ENCODE assay signal across 23 cellular contexts in genomic region chr5:94159144-94159543, GRCh38.
DNase-seq lines count a peak whose midpoint lies in the region; ATAC-seq and TF ChIP-seq lines count a peak whose summit lies in the region.
"Had no signal": no experiment of that assay in that cellular context is flagged by ENCODE, and none has a peak within 500 bp of the region (broad histone marks: within the 10 kb centered on the region; RNA-seq: fewer than 3 reads in every experiment).

No MANE protein-coding gene starts in this region.

- CTCF ChIA-PET in PC-3 (lab: Charles Lee), result no interaction called here

- H3K9me3 ChIP-seq in PC-3 (ENCODE audit: low read length), result no peaks in the 10 kb centered on the region
- H3K9me3 ChIP-seq: psoas muscle had no signal

- no peaks in the 10 kb centered on the region for H3K9me2 ChIP-seq in PC-3 (replicated peaks; ENCODE audit: low read length)

- H3K4me3 ChIP-seq in PC-3 (ENCODE audit: low read length), result no peak overlapping the region
- H3K4me3 ChIP-seq: breast epithelium, dorsolateral prefrontal cortex, PC-9, psoas muscle had no signal

- H3K4me1 ChIP-seq in PC-3 (ENCODE audit: insufficient read depth, low read length) (no peaks in the 10 kb centered on the region), foreskin keratinocyte (no peaks in the 10 kb centered on the region)
- H3K4me1 ChIP-seq: breast epithelium, psoas muscle had no signal

- H3K4me2 ChIP-seq in PC-3 (ENCODE audit: low read length), result no peak overlapping the region
- H3K4me2 ChIP-seq: PC-9 had no signal

- no peaks in the 10 kb centered on the region for H3K79me2 ChIP-seq in PC-3 (ENCODE audit: low read length)

- ATAC-seq in PC-3 (no peak), foreskin keratinocyte (peak; percentile 43), GM21723 (IDR thresholded peaks at IDR 0.05; ENCODE audit: unreplicated experiment) (no peak)
- ATAC-seq: activated CD8-positive, alpha-beta memory T cell treated with anti-CD3 and anti-CD28 coated beads, Interleukin-2, amount 10 ng/mL, durations not matched to agents 7 days and 5 days; activated naive CD8-positive, alpha-beta T cell treated with anti-CD3 and anti-CD28 coated beads, Interleukin-2, amount 50 U/mL, for 24 hours; natural killer cell treated with Interleukin-12 subunit alpha and Interleukin-12 subunit beta and Interleukin-15 and Interleukin-18, amount 100 ng/mL, for 72 hours; psoas muscle had no signal

- no peaks in the 10 kb centered on the region for H3F3A ChIP-seq in PC-3 (ENCODE audit: low read length, unreplicated experiment)

- DNase-seq in PC-3 (no peak), foreskin keratinocyte (peak in 1 of 2 donors; percentile 5), iPS-NIHi11 (ENCODE audit: low spot score) (no peak), kidney glomerular epithelial cell (lab: John Stamatoyannopoulos, UW) (no peak), cerebellum (ENCODE audit: low spot score) (no peak)
- DNase-seq: activated CD4-positive, alpha-beta T cell treated with anti-CD3 and anti-CD28 coated beads for 4 hours; activated CD8-positive, alpha-beta memory T cell treated with anti-CD3 and anti-CD28 coated beads, Interleukin-2, amount 10 ng/mL, durations not matched to agents 7 days and 5 days; activated naive CD8-positive, alpha-beta T cell treated with anti-CD3 and anti-CD28 coated beads, Interleukin-2, amount 50 U/mL, for 24 hours; Calu3; dorsolateral prefrontal cortex; NCI-H1417; NCI-H526; PC-9; psoas muscle; small intestine; stimulated activated CD4-positive, alpha-beta T cell treated with anti-CD3 and anti-CD28 coated beads, Interleukin-4, amount 100 ng/mL, for 24 hours had no signal

- H3K9ac ChIP-seq in PC-3 (ENCODE audit: low read length), result no peak overlapping the region

- H4K20me1 ChIP-seq in PC-3 (ENCODE audit: low read length), result no peaks in the 10 kb centered on the region

- POLR2A ChIA-PET in PC-3 (lab: Charles Lee; ENCODE audit: unreplicated experiment), result no interaction called here

- no peaks in the 10 kb centered on the region for H3K36me3 ChIP-seq in PC-3 (ENCODE audit: low read depth, low read length)
- H3K36me3 ChIP-seq: breast epithelium had no signal

- no TSS peak for BruUV-seq in PC-3 (replicated peaks; lab: Mats Ljungman, UMichigan)

- H3K27me3 ChIP-seq in PC-3 (ENCODE audit: low read length), result no peaks in the 10 kb centered on the region
- H3K27me3 ChIP-seq in foreskin keratinocyte, result no peaks in the 10 kb centered on the region
- H3K27me3 ChIP-seq: breast epithelium, dorsolateral prefrontal cortex had no signal

- peak; percentile 8 for TF ChIP-seq CTCF in GM12873 (IDR thresholded peaks at IDR 0.05; ENCODE audit: insufficient read depth, low read depth, low read length, missing control alignments)
- peak; percentile 30; the same call in 1 of the 2 replicates for TF ChIP-seq CTCF in LNCAP (IDR thresholded peaks at IDR 0.05)
- peak; percentile 47; the same call in 1 of the 2 replicates for TF ChIP-seq CTCF in PC-3 (conservative IDR thresholded peaks at IDR 0.05; ENCODE audit: low read depth, low read length)
- peak; percentile 51 for TF ChIP-seq CTCF in foreskin keratinocyte (conservative IDR thresholded peaks at IDR 0.05)

- intact Hi-C loops in PC-3 (cut with micrococcal nuclease), result loop anchor here (10.0 kb wide), 2 partner anchors 86 to 366 kb away; no protein-coding TSS in a partner anchor

- H2AFZ ChIP-seq in PC-3 (ENCODE audit: low read length), result no peak overlapping the region
- H2AFZ ChIP-seq: PC-9 had no signal

- no peak overlapping the region for H3K27ac ChIP-seq in PC-3 (ENCODE audit: low read length)
- H3K27ac ChIP-seq in foreskin keratinocyte, result no peak overlapping the region
- H3K27ac ChIP-seq: breast epithelium, dorsolateral prefrontal cortex, epithelial cell of prostate, HL-60, PC-9, psoas muscle had no signal
